Comparison of ENCODE assay signal across 15 cellular contexts in genomic region chr2:24448811-24449210, GRCh38.
"Had no signal": no experiment of that assay in that cellular context is flagged by ENCODE, and none has a peak within 500 bp of the region (broad histone marks: within the 10 kb centered on the region; RNA-seq: fewer than 3 reads in every experiment).

No MANE protein-coding gene starts in this region.

- DNase-seq: activated B cell treated with CpG ODN at 0.5 μM for 24 hours; activated CD4-positive, alpha-beta T cell treated with anti-CD3 and anti-CD28 coated beads, Interleukin-2, amount 10 ng/mL, durations not matched to agents 7 days and 5 days; activated CD8-positive, alpha-beta memory T cell treated with anti-CD3 and anti-CD28 coated beads for 24 hours; activated naive CD4-positive, alpha-beta T cell treated with anti-CD3 and anti-CD28 coated beads, Interleukin-2, amount 10 ng/mL, durations not matched to agents 7 days and 5 days; activated T-cell treated with anti-CD3 and anti-CD28 coated beads for 4 hours; caudate nucleus; cortex of kidney; endodermal cell; kidney; stimulated activated CD4-positive, alpha-beta T cell treated with anti-CD3 and anti-CD28 coated beads, Interleukin-4, amount 100 ng/mL, for 24 hours; T1000; testis had no signal

- H3K4me2 ChIP-seq: hepatocyte had no signal

- H3K4me1 Mint-ChIP-seq: activated B cell treated with CpG ODN at 0.5 μM for 24 hours; activated CD4-positive, alpha-beta T cell treated with anti-CD3 and anti-CD28 coated beads, Interleukin-2, amount 10 ng/mL, durations not matched to agents 7 days and 5 days; activated naive CD4-positive, alpha-beta T cell treated with anti-CD3 and anti-CD28 coated beads, Interleukin-2, amount 10 ng/mL, durations not matched to agents 7 days and 5 days; activated T-helper 17 cell treated with anti-CD3 and anti-CD28 coated beads, Interleukin-2, amount 50 U/mL, for 72 hours had no signal

- ATAC-seq: activated T-helper 17 cell treated with anti-CD3 and anti-CD28 coated beads, Interleukin-2, amount 50 U/mL, for 72 hours had no signal

- H3K27me3 ChIP-seq: hepatocyte, testis had no signal

- H3K4me3 Mint-ChIP-seq: activated B cell treated with CpG ODN at 0.5 μM for 24 hours; activated CD4-positive, alpha-beta T cell treated with anti-CD3 and anti-CD28 coated beads, Interleukin-2, amount 10 ng/mL, durations not matched to agents 7 days and 5 days; activated naive CD4-positive, alpha-beta T cell treated with anti-CD3 and anti-CD28 coated beads, Interleukin-2, amount 10 ng/mL, durations not matched to agents 7 days and 5 days; activated T-helper 17 cell treated with anti-CD3 and anti-CD28 coated beads, Interleukin-2, amount 50 U/mL, for 72 hours; endodermal cell; stimulated activated naive CD8-positive, alpha-beta T cell treated with anti-CD3 and anti-CD28 coated beads, Interleukin-15, Interleukin-2, amounts not matched to agents 100 ng/mL and 50 ng/mL, for 24 hours had no signal

- H2AFZ ChIP-seq: hepatocyte had no signal

- H3K27ac ChIP-seq: hepatocyte, testis had no signal

- H3K27ac Mint-ChIP-seq: activated B cell treated with CpG ODN at 0.5 μM for 24 hours; activated CD4-positive, alpha-beta T cell treated with anti-CD3 and anti-CD28 coated beads, Interleukin-2, amount 10 ng/mL, durations not matched to agents 7 days and 5 days; activated naive CD4-positive, alpha-beta T cell treated with anti-CD3 and anti-CD28 coated beads, Interleukin-2, amount 10 ng/mL, durations not matched to agents 7 days and 5 days; activated T-helper 17 cell treated with anti-CD3 and anti-CD28 coated beads, Interleukin-2, amount 50 U/mL, for 72 hours; endodermal cell; stimulated activated naive CD8-positive, alpha-beta T cell treated with anti-CD3 and anti-CD28 coated beads, Interleukin-15, Interleukin-2, amounts not matched to agents 100 ng/mL and 50 ng/mL, for 24 hours had no signal

- H3K4me1 ChIP-seq: testis had no signal

- H3K9me3 ChIP-seq: testis had no signal

- H3K79me2 ChIP-seq: hepatocyte had no signal

- H3K9me3 Mint-ChIP-seq: activated T-helper 17 cell treated with anti-CD3 and anti-CD28 coated beads, Interleukin-2, amount 50 U/mL, for 72 hours had no signal

- H3K36me3 Mint-ChIP-seq: activated naive CD4-positive, alpha-beta T cell treated with anti-CD3 and anti-CD28 coated beads, Interleukin-2, amount 10 ng/mL, durations not matched to agents 7 days and 5 days had no signal

- H3K4me3 ChIP-seq: hepatocyte, testis had no signal
